Comparison of ENCODE assay signal across 1 cellular context in the genomic region with DNA sequence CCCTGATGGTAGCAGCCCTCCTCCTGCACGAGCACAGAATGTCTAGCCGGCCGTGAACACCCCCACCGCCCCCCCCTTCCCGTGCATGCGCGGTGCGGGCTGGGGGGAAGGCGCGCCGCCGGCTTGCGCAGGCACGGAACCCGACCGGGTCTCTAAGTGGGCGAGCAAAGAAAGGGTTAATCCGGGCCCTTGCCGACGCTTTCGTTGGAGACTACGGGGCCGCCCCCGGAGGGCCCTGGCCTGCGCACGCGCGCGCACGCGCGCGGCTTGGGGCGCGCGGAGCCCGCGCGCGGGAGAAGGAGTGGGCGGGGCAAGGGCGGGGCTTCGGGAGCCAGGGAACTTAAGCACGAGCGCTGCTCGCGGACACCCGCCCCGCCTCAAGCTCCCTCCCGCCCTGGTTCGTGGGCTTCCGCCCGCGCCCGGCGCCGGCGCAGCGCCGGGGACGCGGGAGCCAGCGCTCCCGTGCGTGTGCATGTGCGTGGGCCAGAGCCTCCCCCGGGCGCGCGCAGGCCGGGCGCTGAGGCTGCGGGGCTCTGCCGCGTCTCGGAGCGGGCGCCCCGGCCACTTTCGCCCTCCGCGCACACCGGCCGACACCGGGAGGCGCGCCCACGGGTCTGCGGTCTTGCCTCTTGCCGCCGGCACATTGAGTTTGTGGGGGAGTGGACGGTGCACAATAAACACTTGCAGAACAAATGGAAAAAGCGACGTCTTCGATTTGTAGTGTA.
TF ChIP-seq lines count a peak whose summit lies in the region.

No MANE protein-coding gene starts in this region.

TF ChIP-seq in HepG2, 621 proteins besides CTCF, POLR2A, EP300 and RAD21 (continued from another document and continues in another):
- TF ChIP-seq, protein P1, sequence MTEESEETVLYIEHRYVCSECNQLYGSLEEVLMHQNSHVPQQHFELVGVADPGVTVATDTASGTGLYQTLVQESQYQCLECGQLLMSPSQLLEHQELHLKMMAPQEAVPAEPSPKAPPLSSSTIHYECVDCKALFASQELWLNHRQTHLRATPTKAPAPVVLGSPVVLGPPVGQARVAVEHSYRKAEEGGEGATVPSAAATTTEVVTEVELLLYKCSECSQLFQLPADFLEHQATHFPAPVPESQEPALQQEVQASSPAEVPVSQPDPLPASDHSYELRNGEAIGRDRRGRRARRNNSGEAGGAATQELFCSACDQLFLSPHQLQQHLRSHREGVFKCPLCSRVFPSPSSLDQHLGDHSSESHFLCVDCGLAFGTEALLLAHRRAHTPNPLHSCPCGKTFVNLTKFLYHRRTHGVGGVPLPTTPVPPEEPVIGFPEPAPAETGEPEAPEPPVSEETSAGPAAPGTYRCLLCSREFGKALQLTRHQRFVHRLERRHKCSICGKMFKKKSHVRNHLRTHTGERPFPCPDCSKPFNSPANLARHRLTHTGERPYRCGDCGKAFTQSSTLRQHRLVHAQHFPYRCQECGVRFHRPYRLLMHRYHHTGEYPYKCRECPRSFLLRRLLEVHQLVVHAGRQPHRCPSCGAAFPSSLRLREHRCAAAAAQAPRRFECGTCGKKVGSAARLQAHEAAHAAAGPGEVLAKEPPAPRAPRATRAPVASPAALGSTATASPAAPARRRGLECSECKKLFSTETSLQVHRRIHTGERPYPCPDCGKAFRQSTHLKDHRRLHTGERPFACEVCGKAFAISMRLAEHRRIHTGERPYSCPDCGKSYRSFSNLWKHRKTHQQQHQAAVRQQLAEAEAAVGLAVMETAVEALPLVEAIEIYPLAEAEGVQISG (CRISPR knock-in tag; IDR thresholded peaks at IDR 0.05) = peak; percentile 52; the same call in 1 of the 2 replicates
- no peak for TF ChIP-seq THRA (CRISPR knock-in tag; IDR thresholded peaks at IDR 0.05; ENCODE audit: borderline replicate concordance)
- no peak for TF ChIP-seq SIX4 (CRISPR knock-in tag; IDR thresholded peaks at IDR 0.05)
- TF ChIP-seq SRF (IDR thresholded peaks at IDR 0.05; ENCODE audit: low read depth, low read length) = no peak
- TF ChIP-seq PRMT3 (CRISPR knock-in tag; IDR thresholded peaks at IDR 0.05; ENCODE audit: borderline replicate concordance, low read depth) = 0 out of 2 replicates have a peak, but pooled peaks have one; percentile 38
- TF ChIP-seq HDAC6 (IDR thresholded peaks at IDR 0.05; ENCODE audit: low read depth, low read length) = no peak
- TF ChIP-seq IKZF1 (IDR thresholded peaks at IDR 0.05) = no peak
- TF ChIP-seq KLF16 (CRISPR knock-in tag; IDR thresholded peaks at IDR 0.05) = no peak; a peak in 1 of 4 replicates
- TF ChIP-seq, protein P2, sequence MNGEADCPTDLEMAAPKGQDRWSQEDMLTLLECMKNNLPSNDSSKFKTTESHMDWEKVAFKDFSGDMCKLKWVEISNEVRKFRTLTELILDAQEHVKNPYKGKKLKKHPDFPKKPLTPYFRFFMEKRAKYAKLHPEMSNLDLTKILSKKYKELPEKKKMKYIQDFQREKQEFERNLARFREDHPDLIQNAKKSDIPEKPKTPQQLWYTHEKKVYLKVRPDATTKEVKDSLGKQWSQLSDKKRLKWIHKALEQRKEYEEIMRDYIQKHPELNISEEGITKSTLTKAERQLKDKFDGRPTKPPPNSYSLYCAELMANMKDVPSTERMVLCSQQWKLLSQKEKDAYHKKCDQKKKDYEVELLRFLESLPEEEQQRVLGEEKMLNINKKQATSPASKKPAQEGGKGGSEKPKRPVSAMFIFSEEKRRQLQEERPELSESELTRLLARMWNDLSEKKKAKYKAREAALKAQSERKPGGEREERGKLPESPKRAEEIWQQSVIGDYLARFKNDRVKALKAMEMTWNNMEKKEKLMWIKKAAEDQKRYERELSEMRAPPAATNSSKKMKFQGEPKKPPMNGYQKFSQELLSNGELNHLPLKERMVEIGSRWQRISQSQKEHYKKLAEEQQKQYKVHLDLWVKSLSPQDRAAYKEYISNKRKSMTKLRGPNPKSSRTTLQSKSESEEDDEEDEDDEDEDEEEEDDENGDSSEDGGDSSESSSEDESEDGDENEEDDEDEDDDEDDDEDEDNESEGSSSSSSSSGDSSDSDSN (CRISPR knock-in tag; IDR thresholded peaks at IDR 0.05) = peak; percentile 32; the same call in 1 of the 2 replicates
- TF ChIP-seq ZNF205 (CRISPR knock-in tag; IDR thresholded peaks at IDR 0.05) = no peak
- peak; percentile 9 for TF ChIP-seq SKI (IDR thresholded peaks at IDR 0.05; ENCODE audit: partially characterized antibody)
- peak; percentile 23; the same call in 1 of the 2 replicates for TF ChIP-seq MAX (IDR thresholded peaks at IDR 0.05)
- TF ChIP-seq IRX3 (CRISPR knock-in tag; IDR thresholded peaks at IDR 0.05; ENCODE audit: borderline replicate concordance, low read depth) = no peak
- TF ChIP-seq CBX2 (IDR thresholded peaks at IDR 0.05; ENCODE audit: low read depth, low read length) = no peak
- TF ChIP-seq CBX2 (CRISPR knock-in tag; IDR thresholded peaks at IDR 0.05; ENCODE audit: low read depth) = no peak
- TF ChIP-seq ZNF749 (CRISPR knock-in tag; IDR thresholded peaks at IDR 0.05; ENCODE audit: borderline replicate concordance) = no peak
- no peak for TF ChIP-seq ZNF644 (CRISPR knock-in tag; IDR thresholded peaks at IDR 0.05; ENCODE audit: low read depth)
- TF ChIP-seq XRCC5 (optimal IDR thresholded peaks at IDR 0.05; ENCODE audit: low read length) = peak; percentile 72
- TF ChIP-seq, protein P3, sequence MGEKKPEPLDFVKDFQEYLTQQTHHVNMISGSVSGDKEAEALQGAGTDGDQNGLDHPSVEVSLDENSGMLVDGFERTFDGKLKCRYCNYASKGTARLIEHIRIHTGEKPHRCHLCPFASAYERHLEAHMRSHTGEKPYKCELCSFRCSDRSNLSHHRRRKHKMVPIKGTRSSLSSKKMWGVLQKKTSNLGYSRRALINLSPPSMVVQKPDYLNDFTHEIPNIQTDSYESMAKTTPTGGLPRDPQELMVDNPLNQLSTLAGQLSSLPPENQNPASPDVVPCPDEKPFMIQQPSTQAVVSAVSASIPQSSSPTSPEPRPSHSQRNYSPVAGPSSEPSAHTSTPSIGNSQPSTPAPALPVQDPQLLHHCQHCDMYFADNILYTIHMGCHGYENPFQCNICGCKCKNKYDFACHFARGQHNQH (CRISPR knock-in tag; IDR thresholded peaks at IDR 0.05) = peak; percentile 32; the same call in 1 of the 2 replicates
- peak; percentile 38; the same call in 1 of the 2 replicates for TF ChIP-seq ZNF563 (CRISPR knock-in tag; IDR thresholded peaks at IDR 0.05)
- TF ChIP-seq SRSF9 (IDR thresholded peaks at IDR 0.05; ENCODE audit: borderline replicate concordance, insufficient read depth, low read depth, low read length, poor library complexity, severe bottlenecking) = no peak
- no peak for TF ChIP-seq JDP2 (CRISPR knock-in tag; IDR thresholded peaks at IDR 0.05; ENCODE audit: borderline replicate concordance)
- TF ChIP-seq HIVEP1 (CRISPR knock-in tag; IDR thresholded peaks at IDR 0.05) = no peak
- TF ChIP-seq ZNF34 (CRISPR knock-in tag; IDR thresholded peaks at IDR 0.05; ENCODE audit: borderline replicate concordance) = no peak
- TF ChIP-seq SMYD3 (CRISPR knock-in tag; IDR thresholded peaks at IDR 0.05) = no peak
- TF ChIP-seq DRAP1 (CRISPR knock-in tag; IDR thresholded peaks at IDR 0.05) = peak; percentile 56; the same call in 1 of the 2 replicates
- TF ChIP-seq ATM (IDR thresholded peaks at IDR 0.05; ENCODE audit: borderline replicate concordance) = no peak
- no peak for TF ChIP-seq ZNF83 (CRISPR knock-in tag; IDR thresholded peaks at IDR 0.05; ENCODE audit: borderline replicate concordance)
- 0 out of 2 replicates have a peak, but pooled peaks have one; percentile 28 for TF ChIP-seq MEF2D (CRISPR knock-in tag; IDR thresholded peaks at IDR 0.05)
- no peak for TF ChIP-seq TEAD2 (CRISPR knock-in tag; IDR thresholded peaks at IDR 0.05)
- TF ChIP-seq RBFOX2 (IDR thresholded peaks at IDR 0.05; ENCODE audit: low read depth, low read length) = peak; percentile 90
- TF ChIP-seq HNRNPLL (IDR thresholded peaks at IDR 0.05; ENCODE audit: low read depth, low read length, poor library complexity, severe bottlenecking) = peak; percentile 59
- peak; percentile 78 for TF ChIP-seq HNRNPK (IDR thresholded peaks at IDR 0.05; ENCODE audit: low read depth, low read length, poor library complexity, severe bottlenecking)
- TF ChIP-seq ZNF329 (CRISPR knock-in tag; IDR thresholded peaks at IDR 0.05; ENCODE audit: low read depth) = 0 out of 2 replicates have a peak, but pooled peaks have one; percentile 28
- no peak for TF ChIP-seq ONECUT2 (CRISPR knock-in tag; IDR thresholded peaks at IDR 0.05)
- peak; percentile 19; the same call in 1 of the 2 replicates for TF ChIP-seq ARID4A (CRISPR knock-in tag; IDR thresholded peaks at IDR 0.05; ENCODE audit: borderline replicate concordance)
- TF ChIP-seq ZNF678 (CRISPR knock-in tag; IDR thresholded peaks at IDR 0.05) = no peak
- no peak for TF ChIP-seq CREM (IDR thresholded peaks at IDR 0.05)
- TF ChIP-seq CREM (CRISPR knock-in tag; IDR thresholded peaks at IDR 0.05) = 0 out of 2 replicates have a peak, but pooled peaks have one; percentile 9
- TF ChIP-seq, protein P4, sequence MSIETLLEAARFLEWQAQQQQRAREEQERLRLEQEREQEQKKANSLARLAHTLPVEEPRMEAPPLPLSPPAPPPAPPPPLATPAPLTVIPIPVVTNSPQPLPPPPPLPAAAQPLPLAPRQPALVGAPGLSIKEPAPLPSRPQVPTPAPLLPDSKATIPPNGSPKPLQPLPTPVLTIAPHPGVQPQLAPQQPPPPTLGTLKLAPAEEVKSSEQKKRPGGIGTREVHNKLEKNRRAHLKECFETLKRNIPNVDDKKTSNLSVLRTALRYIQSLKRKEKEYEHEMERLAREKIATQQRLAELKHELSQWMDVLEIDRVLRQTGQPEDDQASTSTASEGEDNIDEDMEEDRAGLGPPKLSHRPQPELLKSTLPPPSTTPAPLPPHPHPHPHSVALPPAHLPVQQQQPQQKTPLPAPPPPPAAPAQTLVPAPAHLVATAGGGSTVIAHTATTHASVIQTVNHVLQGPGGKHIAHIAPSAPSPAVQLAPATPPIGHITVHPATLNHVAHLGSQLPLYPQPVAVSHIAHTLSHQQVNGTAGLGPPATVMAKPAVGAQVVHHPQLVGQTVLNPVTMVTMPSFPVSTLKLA (IDR thresholded peaks at IDR 0.05) = no peak
- TF ChIP-seq ZSCAN12 (CRISPR knock-in tag; IDR thresholded peaks at IDR 0.05) = no peak
- TF ChIP-seq MAZ (IDR thresholded peaks at IDR 0.05; ENCODE audit: borderline replicate concordance, low read depth, low read length) = peak; percentile 58
- TF ChIP-seq MAZ (CRISPR knock-in tag; IDR thresholded peaks at IDR 0.05; ENCODE audit: low read depth) = 0 out of 2 replicates have a peak, but pooled peaks have one; percentile 48
- TF ChIP-seq ZNF883 (CRISPR knock-in tag; IDR thresholded peaks at IDR 0.05; ENCODE audit: not compliant biosample characterization) = no peak
- 0 out of 2 replicates have a peak, but pooled peaks have one; percentile 45 for TF ChIP-seq MIXL1 (CRISPR knock-in tag; IDR thresholded peaks at IDR 0.05)
- TF ChIP-seq TCF12 (IDR thresholded peaks at IDR 0.05) = no peak
- TF ChIP-seq TCF12 (CRISPR knock-in tag; IDR thresholded peaks at IDR 0.05) = 0 out of 2 replicates have a peak, but pooled peaks have one; percentile 40
